25 cellular contexts compared by ENCODE assay signal in the genomic region with DNA sequence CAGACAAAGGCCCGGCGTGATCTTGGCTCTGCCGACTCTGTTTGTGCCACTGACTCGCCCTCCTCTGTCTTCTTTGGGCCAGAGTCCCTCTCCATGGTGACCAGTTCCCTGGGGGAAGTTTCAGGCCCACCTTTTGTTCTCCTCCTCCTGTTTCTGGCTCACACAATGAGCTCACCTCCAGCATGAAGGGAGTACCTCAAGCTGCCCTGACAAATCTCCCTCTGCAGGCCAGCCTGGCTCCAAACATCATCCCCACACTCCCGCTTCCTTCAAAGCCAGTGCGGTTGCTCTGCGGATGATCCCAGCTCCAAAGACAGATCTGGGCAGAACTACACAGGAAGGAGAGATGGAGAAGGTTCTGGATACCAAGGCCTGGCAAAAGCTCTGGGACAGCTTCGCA.
"Had no signal": no experiment of that assay in that cellular context is flagged by ENCODE, and none has a peak within 500 bp of the region (broad histone marks: within the 10 kb centered on the region; RNA-seq: fewer than 3 reads in every experiment).

No MANE protein-coding gene starts in this region.

- DNase-seq: activated CD4-positive, CD25-positive, alpha-beta regulatory T cell treated with anti-CD3 and anti-CD28 coated beads, Interleukin-2, amount 50 U/mL, for 72 hours; activated CD8-positive, alpha-beta memory T cell treated with anti-CD3 and anti-CD28 coated beads for 24 hours; activated CD8-positive, alpha-beta memory T cell treated with anti-CD3 and anti-CD28 coated beads, Interleukin-2, amount 50 U/mL, for 48 hours; activated effector memory CD4-positive, alpha-beta T cell treated with Interleukin-2 at 50 U/mL for 16 hours; activated naive CD4-positive, alpha-beta T cell treated with anti-CD3 and anti-CD28 coated beads, Interleukin-2, amount 10 ng/mL, durations not matched to agents 7 days and 5 days; activated naive CD8-positive, alpha-beta T cell treated with anti-CD3 and anti-CD28 coated beads, Interleukin-2, amount 50 U/mL, for 24 hours; activated T-cell treated with anti-CD3 and anti-CD28 coated beads, Interleukin-2, amount 50 U/mL, for 48 hours; anterior cingulate cortex; caudate nucleus; colonic mucosa; foreskin melanocyte; hypothalamus; left lung; midbrain; right cardiac atrium; small intestine; stimulated activated CD4-positive, alpha-beta T cell treated with anti-CD3 and anti-CD28 coated beads, Interleukin-15, amount 100 ng/mL, for 24 hours; stimulated activated CD4-positive, alpha-beta T cell treated with anti-CD3 and anti-CD28 coated beads, Interleukin-4, amount 100 ng/mL, for 1 hour; T-helper 2 cell had no signal

- FAIRE-seq: small intestine had no signal

- H3K9me3 Mint-ChIP-seq: activated naive CD4-positive, alpha-beta T cell treated with anti-CD3 and anti-CD28 coated beads, Interleukin-2, amount 10 ng/mL, durations not matched to agents 7 days and 5 days; activated naive CD8-positive, alpha-beta T cell treated with anti-CD3 and anti-CD28 coated beads, Interleukin-2, amount 50 U/mL, for 24 hours; nephron; stimulated activated memory B cell treated with anti-CD40 and anti-IgM and Interleukin-4, amounts not matched to agents 10 μg/mL and 1 μg/mL and 100 μg/mL, for 72 hours had no signal

- H3K9me3 ChIP-seq: colonic mucosa, left lung, prostate gland, thoracic aorta had no signal

- H3K27ac ChIP-seq: colonic mucosa, left lung, prostate gland, thoracic aorta, VCaP had no signal

- H3K36me3 Mint-ChIP-seq: activated naive CD4-positive, alpha-beta T cell treated with anti-CD3 and anti-CD28 coated beads, Interleukin-2, amount 10 ng/mL, durations not matched to agents 7 days and 5 days; brain; stimulated activated memory B cell treated with anti-CD40 and anti-IgM and Interleukin-4, amounts not matched to agents 10 μg/mL and 1 μg/mL and 100 μg/mL, for 72 hours had no signal

- ATAC-seq: activated naive CD8-positive, alpha-beta T cell treated with anti-CD3 and anti-CD28 coated beads, Interleukin-2, amount 50 U/mL, for 24 hours; left lung; right cardiac atrium had no signal

- H3K27ac Mint-ChIP-seq: activated naive CD8-positive, alpha-beta T cell treated with anti-CD3 and anti-CD28 coated beads, Interleukin-2, amount 50 U/mL, for 24 hours; nephron; stimulated activated memory B cell treated with anti-CD40 and anti-IgM and Interleukin-4, amounts not matched to agents 10 μg/mL and 1 μg/mL and 100 μg/mL, for 72 hours had no signal

- H3K36me3 ChIP-seq: colonic mucosa, left lung, prostate gland, thoracic aorta had no signal

- H3K27me3 ChIP-seq: colonic mucosa, left lung had no signal

- H3K4me3 ChIP-seq: colonic mucosa, left lung, prostate gland, thoracic aorta had no signal

- H3K4me1 ChIP-seq: colonic mucosa, left lung, prostate gland had no signal

- H3K4me1 Mint-ChIP-seq: activated naive CD8-positive, alpha-beta T cell treated with anti-CD3 and anti-CD28 coated beads, Interleukin-2, amount 50 U/mL, for 24 hours; nephron; stimulated activated memory B cell treated with anti-CD40 and anti-IgM and Interleukin-4, amounts not matched to agents 10 μg/mL and 1 μg/mL and 100 μg/mL, for 72 hours had no signal

- H3K4me3 Mint-ChIP-seq: activated naive CD4-positive, alpha-beta T cell treated with anti-CD3 and anti-CD28 coated beads, Interleukin-2, amount 10 ng/mL, durations not matched to agents 7 days and 5 days; activated naive CD8-positive, alpha-beta T cell treated with anti-CD3 and anti-CD28 coated beads, Interleukin-2, amount 50 U/mL, for 24 hours; brain; nephron; stimulated activated memory B cell treated with anti-CD40 and anti-IgM and Interleukin-4, amounts not matched to agents 10 μg/mL and 1 μg/mL and 100 μg/mL, for 72 hours had no signal

- H3K27me3 Mint-ChIP-seq: activated naive CD8-positive, alpha-beta T cell treated with anti-CD3 and anti-CD28 coated beads, Interleukin-2, amount 50 U/mL, for 24 hours; stimulated activated memory B cell treated with anti-CD40 and anti-IgM and Interleukin-4, amounts not matched to agents 10 μg/mL and 1 μg/mL and 100 μg/mL, for 72 hours had no signal
